8 cellular contexts compared by ENCODE assay signal in genomic region chr5:36507332-36507952, GRCh38.
DNase-seq lines count a peak whose midpoint lies in the region; ATAC-seq, FAIRE-seq and TF ChIP-seq lines count a peak whose summit lies in the region.

No MANE protein-coding gene starts in this region.

- H3K27ac ChIP-seq in colonic mucosa (no peak overlapping the region), liver (ENCODE audit: low read depth in 1 of 2, low read length in 2 of 2) (no peak overlapping the region)

- peak; percentile 51 for FAIRE-seq in G401.6 (lab: Jason Lieb, UNC)

- H3K4me1 ChIP-seq in colonic mucosa (no peaks in the 10 kb centered on the region), liver (ENCODE audit: control insufficient read depth in 4 of 4, insufficient read depth in 4 of 4, low read length in 3 of 4) (peaks cover 0 to 4% (median 0%) of the 10 kb centered on the region in 4 donors)

- TF ChIP-seq CTCF in colonic mucosa (IDR thresholded peaks at IDR 0.05) (peak; percentile 75), liver (IDR thresholded peaks at IDR 0.05; ENCODE audit: low read depth, low read length, missing input control) (peak; percentile 82)

- intact Hi-C loops in colonic mucosa (cut with DNase I) = loop anchor here (2.0 to 10.0 kb wide), 2 partner anchors 93 to 243 kb away; no protein-coding TSS in a partner anchor

- peak; percentile 52 for ATAC-seq in HG03045 (IDR thresholded peaks at IDR 0.05; ENCODE audit: unreplicated experiment)
- ATAC-seq in GM18517 (IDR thresholded peaks at IDR 0.05; ENCODE audit: unreplicated experiment) = no peak

- H3K9me3 ChIP-seq in colonic mucosa (no peaks in the 10 kb centered on the region), liver (ENCODE audit: control insufficient read depth in 4 of 4, low read length in 3 of 4) (no peaks in the 10 kb centered on the region)

- peak; percentile 20 for DNase-seq in NCI-H510A (lab: John Stamatoyannopoulos, UW)
- DNase-seq in activated CD4-positive, alpha-beta T cell treated with anti-CD3 and anti-CD28 coated beads for 4 hours = peak; percentile 58 to 66
- DNase-seq in colonic mucosa = peak; percentile 71
- peak; percentile 50 for DNase-seq in stimulated activated CD8-positive, alpha-beta memory T cell treated with anti-CD3 and anti-CD28 coated beads, Interleukin-12 subunit alpha, Interleukin-12 subunit beta, amount 100 ng/mL, for 24 hours (ENCODE audit: extremely low read depth)

- H3K36me3 ChIP-seq in colonic mucosa (no peaks in the 10 kb centered on the region), liver (ENCODE audit: control insufficient read depth in 4 of 4, insufficient read depth in 3 of 4, low read depth in 1 of 4, low read length in 3 of 4) (no peaks in the 10 kb centered on the region)

- H3K4me3 ChIP-seq in colonic mucosa (no peak overlapping the region), liver (ENCODE audit: low read depth in 1 of 3, low read length in 3 of 3) (no peak overlapping the region)

- 45% methylated on average over 6 of the region's 6 CpGs for WGBS in liver

- H3K9ac ChIP-seq in colonic mucosa (ENCODE audit: low read depth in 2 of 2, low read length in 2 of 2) (no peak overlapping the region), liver (ENCODE audit: low read depth in 1 of 2, low read length in 2 of 2) (no peak overlapping the region)

- H3K27me3 ChIP-seq in colonic mucosa (no peaks in the 10 kb centered on the region), liver (ENCODE audit: control insufficient read depth in 4 of 4, insufficient read depth in 4 of 4, low read length in 3 of 4) (no peaks in the 10 kb centered on the region)

- TF ChIP-seq RAD21 in liver (IDR thresholded peaks at IDR 0.05) = peak; percentile 90 to 95

TF ChIP-seq in liver, 16 proteins besides CTCF, POLR2A, EP300 and RAD21:
- no peak for TF ChIP-seq GABPA (IDR thresholded peaks at IDR 0.05 in 1 of 2, conservative IDR thresholded peaks at IDR 0.05 in 1 of 2)

Comparison
In these comparisons a context has a peak if more than half of its experiments do, and no peak if none do; other contexts are left out.
1. DNase-seq: peak in every context shown above with its lines; median percentile 71 in colonic mucosa; 62 in activated CD4-positive, alpha-beta T cell treated with anti-CD3 and anti-CD28 coated beads for 4 hours; 50 in stimulated activated CD8-positive, alpha-beta memory T cell treated with anti-CD3 and anti-CD28 coated beads, Interleukin-12 subunit alpha, Interleukin-12 subunit beta, amount 100 ng/mL, for 24 hours; 20 in NCI-H510A.